14 cellular contexts compared by ENCODE assay signal in genomic region chr19:19329199-19329598, GRCh38. TPM values are rescaled to one million over a fixed set of nuclear protein-coding genes. Genes with fewer than 3 reads are reported as not detected.
A peak's percentile ranks its signal among the peaks of the same experiment; 100 is the strongest.
DNase-seq lines count a peak whose midpoint lies in the region; ATAC-seq and TF ChIP-seq lines count a peak whose summit lies in the region.
"Had no signal": no experiment of that assay in that cellular context is flagged by ENCODE, and none has a peak within 500 bp of the region (broad histone marks: within the 10 kb centered on the region; RNA-seq: fewer than 3 reads in every experiment).

No MANE protein-coding gene starts in this region.

- peaks cover 22% of the 10 kb centered on the region for H3K4me1 Mint-ChIP-seq in stimulated activated naive CD8-positive, alpha-beta T cell treated with anti-CD3 and anti-CD28 coated beads, Interleukin-15, Interleukin-2, amounts not matched to agents 100 ng/mL and 50 ng/mL, for 24 hours (ENCODE audit: low read depth)
- H3K4me1 Mint-ChIP-seq in T-helper 17 cell = peaks cover 26% of the 10 kb centered on the region

- peaks cover 40% of the 10 kb centered on the region for H3K36me3 Mint-ChIP-seq in stimulated activated naive CD8-positive, alpha-beta T cell treated with anti-CD3 and anti-CD28 coated beads, Interleukin-15, Interleukin-2, amounts not matched to agents 100 ng/mL and 50 ng/mL, for 24 hours (ENCODE audit: low read depth)
- H3K36me3 Mint-ChIP-seq in T-helper 17 cell (ENCODE audit: low read depth) = peaks cover 8% of the 10 kb centered on the region

- no peak overlapping the region for H3K4me2 ChIP-seq in smooth muscle cell
- H3K4me2 ChIP-seq: KMS-11 had no signal

- H3K9me3 ChIP-seq in T-helper 17 cell (ENCODE audit: control insufficient read depth, low read length, poor library complexity, severe bottlenecking) = no peaks in the 10 kb centered on the region
- no peaks in the 10 kb centered on the region for H3K9me3 ChIP-seq in smooth muscle cell (replicated peaks; ENCODE audit: low read depth)
- H3K9me3 ChIP-seq: body of pancreas, heart left ventricle had no signal

- no peak overlapping the region for H2AFZ ChIP-seq in smooth muscle cell (ENCODE audit: low read depth)
- H2AFZ ChIP-seq: parathyroid adenoma had no signal

- H3K9ac ChIP-seq in smooth muscle cell (ENCODE audit: low read depth) = no peak overlapping the region
- H3K9ac ChIP-seq: KMS-11, parathyroid adenoma had no signal

- no peak overlapping the region for H3K4me3 Mint-ChIP-seq in stimulated activated naive CD8-positive, alpha-beta T cell treated with anti-CD3 and anti-CD28 coated beads, Interleukin-15, Interleukin-2, amounts not matched to agents 100 ng/mL and 50 ng/mL, for 24 hours
- peak overlapping the region; percentile 31 for H3K4me3 Mint-ChIP-seq in T-helper 17 cell

- H3F3A ChIP-seq in smooth muscle cell (ENCODE audit: low read depth) = no peaks in the 10 kb centered on the region

- H3K4me1 ChIP-seq in smooth muscle cell (ENCODE audit: low read depth) = no peaks in the 10 kb centered on the region
- H3K4me1 ChIP-seq: body of pancreas, parathyroid adenoma had no signal

- H3K27me3 ChIP-seq in smooth muscle cell (ENCODE audit: low read depth) = no peaks in the 10 kb centered on the region
- H3K27me3 ChIP-seq: body of pancreas, heart left ventricle had no signal

- WGBS in smooth muscle cell (ENCODE audit: low lambda C conversion rate) = 79% methylated on average over 5 of the region's 5 CpGs

- H3K27me3 Mint-ChIP-seq in stimulated activated naive CD8-positive, alpha-beta T cell treated with anti-CD3 and anti-CD28 coated beads, Interleukin-15, Interleukin-2, amounts not matched to agents 100 ng/mL and 50 ng/mL, for 24 hours = no peaks in the 10 kb centered on the region
- no peaks in the 10 kb centered on the region for H3K27me3 Mint-ChIP-seq in T-helper 17 cell

- H3K79me2 ChIP-seq in smooth muscle cell (ENCODE audit: low read depth) = peaks cover 56% of the 10 kb centered on the region

- H3K27ac ChIP-seq in smooth muscle cell (ENCODE audit: low read depth) = no peak overlapping the region
- H3K27ac ChIP-seq: body of pancreas, KMS-11, parathyroid adenoma had no signal

- TF ChIP-seq CTCF in smooth muscle cell (IDR thresholded peaks at IDR 0.05; ENCODE audit: borderline replicate concordance, insufficient read depth, poor library complexity, severe bottlenecking) = no peak

- DNase-seq in stimulated activated naive CD8-positive, alpha-beta T cell treated with anti-CD3 and anti-CD28 coated beads, Interleukin-15, Interleukin-2, amounts not matched to agents 100 U/mL and 50 U/mL, for 24 hours = no peak
- DNase-seq in T-helper 17 cell (no peak), smooth muscle cell (lab: John Stamatoyannopoulos, UW; ENCODE audit: unreplicated experiment) (no peak), RPMI8226 (no peak), HUDEP-2 (lab: John Stamatoyannopoulos, UW; ENCODE audit: unreplicated experiment in 76 of 76) (no peak), UCSD-AML1 (lab: John Stamatoyannopoulos, UW; ENCODE audit: unreplicated experiment) (no peak)
- DNase-seq: body of pancreas, EL, heart left ventricle had no signal

- H3K36me3 ChIP-seq in smooth muscle cell (ENCODE audit: low read depth) = no peaks in the 10 kb centered on the region

- H3K4me3 ChIP-seq in smooth muscle cell = no peak overlapping the region
- H3K4me3 ChIP-seq: body of pancreas, heart left ventricle had no signal

- H3K9me3 Mint-ChIP-seq in stimulated activated naive CD8-positive, alpha-beta T cell treated with anti-CD3 and anti-CD28 coated beads, Interleukin-15, Interleukin-2, amounts not matched to agents 100 ng/mL and 50 ng/mL, for 24 hours = no peaks in the 10 kb centered on the region

- ATAC-seq in stimulated activated naive CD8-positive, alpha-beta T cell treated with anti-CD3 and anti-CD28 coated beads, Interleukin-15, Interleukin-2, amounts not matched to agents 100 U/mL and 50 U/mL, for 24 hours = no peak
- ATAC-seq in T-helper 17 cell (peak; percentile 28), esophagus mucosa (peak; percentile 37)
- ATAC-seq: body of pancreas had no signal

- H4K20me1 ChIP-seq in smooth muscle cell (ENCODE audit: low read depth) = peaks cover 84% of the 10 kb centered on the region

- peak overlapping the region; percentile 82 for H3K27ac Mint-ChIP-seq in stimulated activated naive CD8-positive, alpha-beta T cell treated with anti-CD3 and anti-CD28 coated beads, Interleukin-15, Interleukin-2, amounts not matched to agents 100 ng/mL and 50 ng/mL, for 24 hours
- H3K27ac Mint-ChIP-seq in T-helper 17 cell = peak overlapping the region; percentile 80

RNA-seq across cellular contexts. Expression of gene MAU2, which starts 8.6 kb away (rescaled TPM):
- total RNA-seq in T-helper 17 cell (100 to 1,000 TPM; 129 to 130 TPM), esophagus mucosa (33.4 TPM), smooth muscle cell (25.4 and 28.0 TPM in 2 replicates)
- polyA plus RNA-seq in smooth muscle cell = 19.9 and 27.6 TPM in 2 replicates

RNA-seq across cellular contexts. Expression of gene SUGP1, which starts 8.9 kb away (rescaled TPM):
- 10 to 100 TPM; 50.8 to 60.2 TPM for total RNA-seq in T-helper 17 cell
- 26.5 TPM for total RNA-seq in esophagus mucosa
- total RNA-seq in smooth muscle cell = 19.9 and 28.9 TPM in 2 replicates
- 47.4 and 54.1 TPM in 2 replicates for polyA plus RNA-seq in smooth muscle cell

RNA-seq across cellular contexts. Expression of gene TM6SF2, which starts 56.1 kb away (rescaled TPM):
- total RNA-seq in T-helper 17 cell (not detected), esophagus mucosa (not detected), smooth muscle cell (1.0 and 3.4 TPM in 2 replicates)
- polyA plus RNA-seq in smooth muscle cell = 7.9 and 9.4 TPM in 2 replicates
- total RNA-seq: body of pancreas; T-helper 1 cell treated with Interleukin-12 subunit alpha and Interleukin-12 subunit beta and Interleukin-4 antibody, amounts not matched to agents 30 ng/mL and 1 ng/mL, for 36 hours had no signal
